ENCODE assay signal across 8 cellular contexts in the genomic region with DNA sequence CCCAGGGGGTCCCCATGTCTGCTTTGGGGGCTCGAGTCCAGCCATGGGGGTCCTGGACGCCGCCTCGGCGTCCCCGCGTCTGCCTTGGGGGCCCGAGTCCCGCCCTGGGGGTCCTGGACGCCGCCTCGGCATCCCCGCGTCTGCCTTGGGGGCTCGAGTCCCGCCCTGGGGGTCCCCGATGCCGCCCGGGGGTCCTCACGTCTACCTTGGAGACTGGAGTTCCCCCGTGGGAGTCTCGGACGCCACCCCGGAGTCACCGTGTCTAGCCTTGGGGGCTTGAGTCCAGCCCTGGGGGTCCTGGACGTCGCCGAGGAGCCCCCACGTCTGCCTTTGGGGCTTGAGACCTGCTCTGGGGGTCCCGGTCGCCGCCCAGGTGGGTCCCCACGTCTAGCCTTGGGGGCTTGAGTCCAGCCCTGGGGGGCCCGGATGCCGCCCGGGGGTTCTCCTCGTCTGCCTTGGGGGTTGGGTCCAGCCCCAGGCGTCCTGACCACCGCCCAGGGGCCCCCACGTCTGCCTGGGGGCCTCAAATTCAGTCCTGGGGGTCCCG. TPM values are rescaled to one million over a fixed set of nuclear protein-coding genes. Genes with fewer than 3 reads are reported as not detected.
DNase-seq lines count a peak whose midpoint lies in the region; ATAC-seq and TF ChIP-seq lines count a peak whose summit lies in the region.

No MANE protein-coding gene starts in this region.

- no peak for TF ChIP-seq POLR2A in uterus (IDR thresholded peaks at IDR 0.05)

- ATAC-seq in Right ventricle myocardium superior (ENCODE audit: poor library complexity), result no peak
- ATAC-seq in Right ventricle myocardium inferior, result no peak
- no peak for ATAC-seq in GM18907 (IDR thresholded peaks at IDR 0.05; ENCODE audit: unreplicated experiment)
- ATAC-seq in GM19023 (IDR thresholded peaks at IDR 0.05; ENCODE audit: unreplicated experiment), result no peak

- no peaks in the 10 kb centered on the region for H3K27me3 ChIP-seq in colonic mucosa
- no peaks in the 10 kb centered on the region for H3K27me3 ChIP-seq in mononuclear cell (ENCODE audit: insufficient read depth, low read length)
- H3K27me3 ChIP-seq in uterus, result no peaks in the 10 kb centered on the region

- intact Hi-C loops in Right ventricle myocardium superior (cut with DNase I) (no loop called here), Right ventricle myocardium inferior (cut with DNase I) (loop anchor here (2.0 to 5.0 kb wide), 3 partner anchors 49 to 93 kb away; a partner anchor contains a TSS), colonic mucosa (cut with DNase I) (no loop called here), uterus (cut with DNase I; ENCODE audit: low total_unique reads) (no loop called here)

- H3K36me3 ChIP-seq in colonic mucosa (peaks cover 5% of the 10 kb centered on the region), uterus (no peaks in the 10 kb centered on the region)

- no peaks in the 10 kb centered on the region for H3K9me3 ChIP-seq in colonic mucosa
- H3K9me3 ChIP-seq in mononuclear cell (ENCODE audit: low read depth, low read length), result no peaks in the 10 kb centered on the region
- H3K9me3 ChIP-seq in uterus, result no peaks in the 10 kb centered on the region

- H3K9ac ChIP-seq in colonic mucosa (ENCODE audit: low read depth in 2 of 2, low read length in 2 of 2), result peak overlapping the region; percentile 87 to 99

- H3K27ac ChIP-seq in colonic mucosa (peak overlapping the region; percentile 45), uterus (peak overlapping the region; percentile 78 to 86)

- peak overlapping the region; percentile 95 for H3K4me3 ChIP-seq in colonic mucosa
- H3K4me3 ChIP-seq in mononuclear cell (ENCODE audit: low read length), result peak overlapping the region; percentile 76
- H3K4me3 ChIP-seq in uterus, result peak overlapping the region; percentile 82 to 84

- TF ChIP-seq CTCF in colonic mucosa (IDR thresholded peaks at IDR 0.05) (no peak), uterus (IDR thresholded peaks at IDR 0.05) (no peak)

- DNase-seq in Right ventricle myocardium superior (peak; percentile 61), Right ventricle myocardium inferior (ENCODE audit: missing footprints) (no peak), colonic mucosa (no peak), uterus (peak in 1 of 2 donors; percentile 40), SW480 (ENCODE audit: low spot score) (no peak)

- H3K4me1 ChIP-seq in colonic mucosa (peaks cover 8% of the 10 kb centered on the region), mononuclear cell (ENCODE audit: insufficient read depth, low read length) (peaks cover 28% of the 10 kb centered on the region), uterus (peaks cover 0 to 13% of the 10 kb centered on the region in 2 donors)

RNA-seq across cellular contexts. Expression of a gene that starts 1.1 kb away (rescaled TPM):
- total RNA-seq in Right ventricle myocardium superior (50.8 TPM), Right ventricle myocardium inferior (51.4 TPM), colonic mucosa (10 to 100 TPM; 44.4 to 81.1 TPM), mononuclear cell (27.4 TPM), uterus (10 to 100 TPM; 26.2 to 65.3 (median 35.7) TPM)

RNA-seq across cellular contexts. Expression of a gene that starts 38.5 kb away (rescaled TPM):
- total RNA-seq in Right ventricle myocardium superior (5.1 TPM), Right ventricle myocardium inferior (6.1 TPM), colonic mucosa (10 to 100 TPM; 11.0 to 23.8 TPM), mononuclear cell (6.9 TPM), uterus (10 to 100 TPM in 2 of 4 donors, 1 to 10 TPM in 2; 2.8 to 19.5 (median 8.1) TPM)
